ENCODE assay signal across 8 cellular contexts in genomic region chrX:97399400-97399799, GRCh38.
A peak's percentile ranks its signal among the peaks of the same experiment; 100 is the strongest.
DNase-seq lines count a peak whose midpoint lies in the region; ATAC-seq and TF ChIP-seq lines count a peak whose summit lies in the region.

No MANE protein-coding gene starts in this region.

- H3K27ac ChIP-seq in foreskin keratinocyte, result no peak overlapping the region
- H3K27ac ChIP-seq in dorsolateral prefrontal cortex, result no peak overlapping the region

- DNase-seq in NAMALWA (ENCODE audit: low spot score) (peak; percentile 2), foreskin keratinocyte (peak; percentile 21 to 51), NCI-H1417 (lab: John Stamatoyannopoulos, UW) (no peak), dorsolateral prefrontal cortex (no peak), GDM1 (lab: John Stamatoyannopoulos, UW) (no peak)

- intact Hi-C loops in dorsolateral prefrontal cortex (cut with DNase I), result no loop called here

- no peak overlapping the region for H3K4me3 ChIP-seq in dorsolateral prefrontal cortex

- peak; percentile 40 for ATAC-seq in GM18498 (IDR thresholded peaks at IDR 0.05; ENCODE audit: unreplicated experiment)
- peak; percentile 39 for ATAC-seq in GM21737 (IDR thresholded peaks at IDR 0.05; ENCODE audit: unreplicated experiment)
- peak; percentile 80 for ATAC-seq in foreskin keratinocyte
- ATAC-seq in HG03045 (IDR thresholded peaks at IDR 0.05; ENCODE audit: unreplicated experiment), result no peak

- no peak for TF ChIP-seq CTCF in foreskin keratinocyte (conservative IDR thresholded peaks at IDR 0.05)
- TF ChIP-seq CTCF in dorsolateral prefrontal cortex (IDR thresholded peaks at IDR 0.05 in 54 of 56, conservative IDR thresholded peaks at IDR 0.05 in 2 of 56; ENCODE audit: low read depth in 1 of 56, partially characterized antibody in 56 of 56), result no peak

- no peaks in the 10 kb centered on the region for H3K4me1 ChIP-seq in foreskin keratinocyte

- no peaks in the 10 kb centered on the region for H3K27me3 ChIP-seq in foreskin keratinocyte
- peaks cover 0 to 81% (median 6%) of the 10 kb centered on the region in 45 donors for H3K27me3 ChIP-seq in dorsolateral prefrontal cortex

Comparison
In these comparisons a context has a peak if more than half of its experiments do, and no peak if none do; other contexts are left out.
1. DNase-seq: peak in NAMALWA (single experiment) and foreskin keratinocyte (2 of 2); none in NCI-H1417 (0 of 3), dorsolateral prefrontal cortex (0 of 10) and GDM1 (single experiment).